10 cellular contexts compared by ENCODE assay signal in the genomic region with DNA sequence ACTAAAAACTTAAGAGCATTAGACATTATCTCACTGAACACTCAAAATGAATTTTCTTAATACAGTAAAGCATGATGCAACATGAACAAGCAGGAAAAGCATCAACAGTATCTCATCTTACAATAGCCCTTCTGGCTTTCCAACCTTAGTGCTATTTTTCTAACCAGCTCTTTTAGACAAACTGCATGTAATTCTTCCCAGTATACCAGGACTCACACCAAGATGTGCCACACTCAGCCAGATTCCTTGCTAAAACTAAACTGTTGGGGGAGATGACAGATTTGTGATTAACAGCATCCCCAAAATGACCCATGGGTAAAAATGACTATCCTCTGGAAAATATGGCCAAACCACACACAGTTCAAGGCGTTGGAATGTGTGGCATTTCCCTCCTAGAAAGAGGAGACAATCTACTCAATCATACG. TPM values are rescaled to one million over a fixed set of nuclear protein-coding genes. Genes with fewer than 3 reads are reported as not detected.
DNase-seq lines count a peak whose midpoint lies in the region; ATAC-seq and TF ChIP-seq lines count a peak whose summit lies in the region.
"Had no signal": no experiment of that assay in that cellular context is flagged by ENCODE, and none has a peak within 500 bp of the region (broad histone marks: within the 10 kb centered on the region; RNA-seq: fewer than 3 reads in every experiment).

No MANE protein-coding gene starts in this region.

- DNase-seq in HFF-Myc (ENCODE audit: extremely low read depth, low read depth): peak; percentile 52
- peak; percentile 84 for DNase-seq in amniotic epithelial cell (ENCODE audit: low read depth)
- DNase-seq in glomerular visceral epithelial cell (ENCODE audit: extremely low spot score): peak; percentile 84
- no peak for DNase-seq in lower leg skin (ENCODE audit: low spot score in 2 of 2)
- DNase-seq in G401 (ENCODE audit: low spot score): no peak
- no peak for DNase-seq in stimulated activated naive CD4-positive, alpha-beta T cell (lab: John Stamatoyannopoulos, UW)
- DNase-seq: activated gamma-delta T cell, Kasumi-1, mucosa of descending colon had no signal

- ATAC-seq in GM21515 (IDR thresholded peaks at IDR 0.05; ENCODE audit: unreplicated experiment): no peak
- ATAC-seq: mucosa of descending colon had no signal

- H3K4me3 ChIP-seq in HFF-Myc (replicated peaks; ENCODE audit: low read depth, low read length) (no peak overlapping the region), lower leg skin (ENCODE audit: low read depth, poor library complexity, severe bottlenecking) (no peak overlapping the region)
- H3K4me3 ChIP-seq: mucosa of descending colon had no signal

- TF ChIP-seq CTCF in HFF-Myc (IDR thresholded peaks at IDR 0.05; ENCODE audit: low read depth, low read length, missing control alignments) (no peak), lower leg skin (IDR thresholded peaks at IDR 0.05) (no peak)

- 39 to 46% methylated on average over 2 of the region's 2 CpGs for WGBS in lower leg skin, 2 donors

- TF ChIP-seq POLR2A in lower leg skin (IDR thresholded peaks at IDR 0.05): no peak

- in situ Hi-C loops in G401 (cut with HindIII; ENCODE audit: low sequenced_read_pairs): loop anchor here (5.0 kb wide), 1 partner anchor 104 kb away; no protein-coding TSS in a partner anchor

- intact Hi-C loops in lower leg skin (cut with DNase I; ENCODE audit: low total_unique reads): no loop called here

RNA-seq across cellular contexts. Expression of a gene that starts 36.2 kb away (rescaled TPM):
- 10 to 100 TPM; 43.3 to 46.9 (median 46.4) TPM for total RNA-seq in lower leg skin
- total RNA-seq in G401 (2014; rRNA removed; shearing (Covaris generic)): 49.5 and 82.4 TPM in 2 replicates

Comparison
In these comparisons a context has a peak if more than half of its experiments do, and no peak if none do; other contexts are left out.
1. DNase-seq: peak in HFF-Myc (single experiment), amniotic epithelial cell (single experiment) and glomerular visceral epithelial cell (single experiment); none in lower leg skin (0 of 2), G401 (single experiment) and stimulated activated naive CD4-positive, alpha-beta T cell (0 of 6).